11 cellular contexts compared by ENCODE assay signal in the genomic region with DNA sequence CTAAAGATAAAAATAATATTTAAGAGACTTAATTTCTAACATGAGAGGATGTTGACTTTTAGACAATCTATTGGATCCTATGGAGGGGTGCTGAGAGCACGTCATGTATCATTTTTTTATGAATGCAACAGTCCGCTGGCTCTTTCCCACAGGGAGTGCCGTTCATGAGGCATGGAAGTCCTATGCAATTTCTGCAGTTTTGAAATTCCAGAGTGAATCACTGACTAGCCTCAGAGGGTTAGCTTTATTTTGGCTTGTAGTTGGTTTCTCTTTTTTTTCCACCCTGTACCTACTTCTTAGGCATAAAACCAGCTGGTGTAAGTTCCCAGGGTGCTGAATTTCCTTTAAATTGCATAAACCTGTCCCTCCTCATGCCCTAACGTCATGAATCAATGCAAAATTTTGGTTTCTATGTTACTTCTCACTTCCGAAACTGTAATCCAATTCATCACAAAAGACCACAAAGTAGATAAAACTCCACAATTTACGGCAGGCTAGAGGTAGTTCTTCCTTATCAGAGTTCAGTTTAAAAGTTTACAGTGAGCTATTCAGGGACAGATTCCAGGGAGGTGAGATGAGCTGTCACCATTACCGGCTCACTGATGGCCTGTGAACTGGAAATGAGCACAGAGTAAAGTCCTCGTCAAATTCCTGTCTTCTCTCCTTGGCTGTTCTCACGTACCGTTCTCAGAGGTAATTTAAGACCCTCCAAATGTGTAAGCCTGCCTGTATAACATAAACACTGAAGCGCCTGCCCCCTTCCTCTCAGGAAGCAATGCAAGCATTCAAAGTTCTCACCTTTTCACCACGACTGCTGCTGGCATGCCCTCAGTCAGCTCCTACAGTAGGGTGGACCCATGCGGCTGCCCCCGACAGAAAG.
DNase-seq lines count a peak whose midpoint lies in the region; ATAC-seq and TF ChIP-seq lines count a peak whose summit lies in the region.
"Had no signal": no experiment of that assay in that cellular context is flagged by ENCODE, and none has a peak within 500 bp of the region (broad histone marks: within the 10 kb centered on the region; RNA-seq: fewer than 3 reads in every experiment).

No MANE protein-coding gene starts in this region.

- H3K27me3 Mint-ChIP-seq in type B pancreatic cell, result no peaks in the 10 kb centered on the region
- peaks cover 5% of the 10 kb centered on the region for H3K27me3 Mint-ChIP-seq in activated CD8-positive, alpha-beta T cell treated with anti-CD3 and anti-CD28 coated beads, Interleukin-2, amount 10 ng/mL, durations not matched to agents 7 days and 5 days (ENCODE audit: low read depth)
- H3K27me3 Mint-ChIP-seq: T-helper 17 cell had no signal

- H3K4me3 Mint-ChIP-seq in type B pancreatic cell, result peak overlapping the region; percentile 13
- no peak overlapping the region for H3K4me3 Mint-ChIP-seq in activated CD8-positive, alpha-beta T cell treated with anti-CD3 and anti-CD28 coated beads, Interleukin-2, amount 10 ng/mL, durations not matched to agents 7 days and 5 days
- H3K4me3 Mint-ChIP-seq: T-helper 17 cell had no signal

- no peak overlapping the region for H3K4me3 ChIP-seq in cardiac muscle cell
- H3K4me3 ChIP-seq in right atrium auricular region, result no peak overlapping the region
- H3K4me3 ChIP-seq in PC-3 (ENCODE audit: low read length), result peak overlapping the region; percentile 56; the same call in 1 of the 2 replicates

- H3K27ac ChIP-seq in cardiac muscle cell (peak overlapping the region; percentile 88), right atrium auricular region (no peak overlapping the region), PC-3 (ENCODE audit: low read length) (peak overlapping the region; percentile 97), substantia nigra (ENCODE audit: low read depth, low read length, poor library complexity, severe bottlenecking) (no peak overlapping the region)
- H3K27ac ChIP-seq: parathyroid adenoma had no signal

- no peaks in the 10 kb centered on the region for H3K36me3 Mint-ChIP-seq in type B pancreatic cell
- no peaks in the 10 kb centered on the region for H3K36me3 Mint-ChIP-seq in activated CD8-positive, alpha-beta T cell treated with anti-CD3 and anti-CD28 coated beads, Interleukin-2, amount 10 ng/mL, durations not matched to agents 7 days and 5 days (ENCODE audit: low read depth)

- no peaks in the 10 kb centered on the region for H3F3A ChIP-seq in PC-3 (ENCODE audit: low read length, unreplicated experiment)

- intact Hi-C loops in PC-3 (cut with micrococcal nuclease), result no loop called here

- DNase-seq in cardiac muscle cell (ENCODE audit: low read depth in 1 of 2, low spot score in 1 of 2) (peak; percentile 64 to 92), right atrium auricular region (ENCODE audit: low spot score) (no peak), PC-3 (peak; percentile 86), fibroblast of the conjunctiva (ENCODE audit: low read depth) (peak; percentile 23), type B pancreatic cell (ENCODE audit: extremely low spot score, unreplicated experiment) (no peak), substantia nigra (lab: John Stamatoyannopoulos, UW) (no peak)
- no peak for DNase-seq in activated CD8-positive, alpha-beta memory T cell treated with anti-CD3 and anti-CD28 coated beads, Interleukin-2, amount 50 U/mL, for 48 hours
- DNase-seq in activated CD8-positive, alpha-beta T cell treated with anti-CD3 and anti-CD28 coated beads, Interleukin-2, amount 10 ng/mL, durations not matched to agents 7 days and 5 days, result no peak
- DNase-seq: NCI-H1417 treated with DMSO at 0.1 percent for 48 hours, T-helper 17 cell had no signal

- H3K4me1 ChIP-seq in cardiac muscle cell (ENCODE audit: low read depth), result peaks cover 21% of the 10 kb centered on the region
- no peaks in the 10 kb centered on the region for H3K4me1 ChIP-seq in right atrium auricular region
- peaks cover 18% of the 10 kb centered on the region for H3K4me1 ChIP-seq in PC-3 (ENCODE audit: insufficient read depth, low read length)
- H3K4me1 ChIP-seq: parathyroid adenoma had no signal

- H2AFZ ChIP-seq in PC-3 (ENCODE audit: low read length), result peak overlapping the region; percentile 73
- H2AFZ ChIP-seq: parathyroid adenoma had no signal

- ATAC-seq in PC-3, result peak; percentile 88
- ATAC-seq in activated CD8-positive, alpha-beta T cell treated with anti-CD3 and anti-CD28 coated beads, Interleukin-2, amount 10 ng/mL, durations not matched to agents 7 days and 5 days, result no peak
- ATAC-seq: T-helper 17 cell had no signal

- no peaks in the 10 kb centered on the region for H3K9me2 ChIP-seq in PC-3 (replicated peaks; ENCODE audit: low read length)

- CTCF ChIA-PET in PC-3 (lab: Charles Lee), result no interaction called here
- CTCF ChIA-PET in activated CD8-positive, alpha-beta T cell treated with anti-CD3 and anti-CD28 coated beads, Interleukin-2, amount 10 ng/mL, durations not matched to agents 7 days and 5 days (lab: Charles Lee), result no interaction called here

- H3K9me3 ChIP-seq in cardiac muscle cell (ENCODE audit: low read depth) (no peaks in the 10 kb centered on the region), right atrium auricular region (no peaks in the 10 kb centered on the region), PC-3 (ENCODE audit: low read length) (no peaks in the 10 kb centered on the region)

- peak overlapping the region; percentile 77 for H3K4me2 ChIP-seq in PC-3 (ENCODE audit: low read length)

- peaks cover 7% of the 10 kb centered on the region for H3K4me1 Mint-ChIP-seq in type B pancreatic cell (ENCODE audit: unreplicated experiment)
- H3K4me1 Mint-ChIP-seq in activated CD8-positive, alpha-beta T cell treated with anti-CD3 and anti-CD28 coated beads, Interleukin-2, amount 10 ng/mL, durations not matched to agents 7 days and 5 days (ENCODE audit: low read depth), result no peaks in the 10 kb centered on the region
- H3K4me1 Mint-ChIP-seq: T-helper 17 cell had no signal

- TF ChIP-seq CTCF in cardiac muscle cell (IDR thresholded peaks at IDR 0.05; ENCODE audit: low read depth, low read length) (no peak), right atrium auricular region (IDR thresholded peaks at IDR 0.05) (no peak), PC-3 (conservative IDR thresholded peaks at IDR 0.05; ENCODE audit: low read depth, low read length) (no peak), type B pancreatic cell (conservative IDR thresholded peaks at IDR 0.05) (no peak)

- no peaks in the 10 kb centered on the region for H3K9me3 Mint-ChIP-seq in type B pancreatic cell
- no peaks in the 10 kb centered on the region for H3K9me3 Mint-ChIP-seq in activated CD8-positive, alpha-beta T cell treated with anti-CD3 and anti-CD28 coated beads, Interleukin-2, amount 10 ng/mL, durations not matched to agents 7 days and 5 days (ENCODE audit: insufficient read depth)

- peak overlapping the region; percentile 78 for H3K9ac ChIP-seq in PC-3 (ENCODE audit: low read length)
- H3K9ac ChIP-seq: parathyroid adenoma had no signal

- H3K27ac Mint-ChIP-seq in type B pancreatic cell, result peak overlapping the region; percentile 42
- no peak overlapping the region for H3K27ac Mint-ChIP-seq in activated CD8-positive, alpha-beta T cell treated with anti-CD3 and anti-CD28 coated beads, Interleukin-2, amount 10 ng/mL, durations not matched to agents 7 days and 5 days
- H3K27ac Mint-ChIP-seq: T-helper 17 cell had no signal

- no peaks in the 10 kb centered on the region for H3K27me3 ChIP-seq in cardiac muscle cell
- H3K27me3 ChIP-seq in right atrium auricular region, result no peaks in the 10 kb centered on the region
- no peaks in the 10 kb centered on the region for H3K27me3 ChIP-seq in PC-3 (ENCODE audit: low read length)

- POLR2A ChIA-PET in PC-3 (lab: Charles Lee; ENCODE audit: unreplicated experiment), result interaction anchor here (0.5 to 0.7 kb wide), 2 partner anchors 58 to 395 kb away, joined by 3 read pairs; no protein-coding TSS in a partner anchor
- POLR2A ChIA-PET in activated CD8-positive, alpha-beta T cell treated with anti-CD3 and anti-CD28 coated beads, Interleukin-2, amount 10 ng/mL, durations not matched to agents 7 days and 5 days (lab: Charles Lee), result no interaction called here

- H3K79me2 ChIP-seq in PC-3 (ENCODE audit: low read length), result no peaks in the 10 kb centered on the region
- H3K79me2 ChIP-seq: parathyroid adenoma had no signal

- no peaks in the 10 kb centered on the region for H4K20me1 ChIP-seq in PC-3 (ENCODE audit: low read length)

- no TSS peak for BruUV-seq in PC-3 (replicated peaks; lab: Mats Ljungman, UMichigan)

- no peaks in the 10 kb centered on the region for H3K36me3 ChIP-seq in cardiac muscle cell
- H3K36me3 ChIP-seq in right atrium auricular region, result no peaks in the 10 kb centered on the region
- no peaks in the 10 kb centered on the region for H3K36me3 ChIP-seq in PC-3 (ENCODE audit: low read depth, low read length)

Comparison
In these comparisons a context has a peak if more than half of its experiments do, and no peak if none do; other contexts are left out.
1. DNase-seq: peak in cardiac muscle cell (2 of 2), PC-3 (single experiment) and fibroblast of the conjunctiva (single experiment); none in right atrium auricular region (single experiment), type B pancreatic cell (single experiment), activated CD8-positive, alpha-beta memory T cell treated with anti-CD3 and anti-CD28 coated beads, Interleukin-2, amount 50 U/mL, for 48 hours (single experiment), substantia nigra (0 of 49) and activated CD8-positive, alpha-beta T cell treated with anti-CD3 and anti-CD28 coated beads, Interleukin-2, amount 10 ng/mL, durations not matched to agents 7 days and 5 days (single experiment).
2. H3K27ac ChIP-seq: peak in cardiac muscle cell (single experiment) and PC-3 (single experiment); none in right atrium auricular region (0 of 2) and substantia nigra (single experiment).